Comparison of ENCODE assay signal across 1 cellular context in genomic region chr12:32737715-32738114, GRCh38.
TF ChIP-seq lines count a peak whose summit lies in the region.

No MANE protein-coding gene starts in this region.

TF ChIP-seq in GM23338, 12 proteins besides CTCF, POLR2A, EP300 and RAD21 (continued from another document):
- TF ChIP-seq ZNF462 (CRISPR knock-in tag; IDR thresholded peaks at IDR 0.05): no peak
- TF ChIP-seq EZH2phosphoT487 (IDR thresholded peaks at IDR 0.05; ENCODE audit: unreplicated experiment): no peak
- no peak for TF ChIP-seq NANOG (IDR thresholded peaks at IDR 0.05; ENCODE audit: borderline replicate concordance)
